ENCODE assay signal across 13 cellular contexts in genomic region chr10:3881622-3882021, GRCh38.
"Had no signal": no experiment of that assay in that cellular context is flagged by ENCODE, and none has a peak within 500 bp of the region (broad histone marks: within the 10 kb centered on the region; RNA-seq: fewer than 3 reads in every experiment).

No MANE protein-coding gene starts in this region.

- H3K9me3 ChIP-seq: tibial artery had no signal

- H3K27me3 ChIP-seq: neural progenitor cell, tibial artery had no signal

- DNase-seq: activated B cell treated with CpG ODN at 0.5 μM for 24 hours; activated CD4-positive, alpha-beta T cell treated with anti-CD3 and anti-CD28 coated beads, Interleukin-2, amount 10 ng/mL, durations not matched to agents 24 days and 14 days; activated T-cell treated with anti-CD3 and anti-CD28 coated beads for 4 hours; dorsolateral prefrontal cortex; foreskin melanocyte; stimulated activated CD4-positive, alpha-beta T cell treated with anti-CD3 and anti-CD28 coated beads, Interleukin-15, amount 100 ng/mL, for 24 hours; stimulated activated CD4-positive, alpha-beta T cell treated with anti-CD3 and anti-CD28 coated beads, Interleukin-4, amount 100 ng/mL, for 24 hours; T-helper 17 cell; tibial artery had no signal

- H3K4me3 ChIP-seq: dorsolateral prefrontal cortex, neural progenitor cell, tibial artery had no signal

- ATAC-seq: activated naive CD4-positive, alpha-beta T cell treated with anti-CD3 and anti-CD28 coated beads, Interleukin-2, amount 50 U/mL, for 72 hours; left lobe of liver; T-helper 17 cell had no signal

- H3K4me1 ChIP-seq: parathyroid adenoma had no signal

- H3K36me3 ChIP-seq: neural progenitor cell, tibial artery had no signal

- H3K27ac ChIP-seq: dorsolateral prefrontal cortex, neural progenitor cell, parathyroid adenoma, tibial artery had no signal
